ENCODE assay signal across 2 cellular contexts in genomic region chr7:2663960-2664359, GRCh38.
TF ChIP-seq lines count a peak whose summit lies in the region.

No MANE protein-coding gene starts in this region.

TF ChIP-seq in HCT116, 20 proteins besides CTCF, POLR2A, EP300 and RAD21:
- TF ChIP-seq SP1 (IDR thresholded peaks at IDR 0.05; ENCODE audit: low read depth) (no peak), EGR1 (IDR thresholded peaks at IDR 0.05; ENCODE audit: low read depth) (no peak), ELF1 (IDR thresholded peaks at IDR 0.05; ENCODE audit: borderline replicate concordance, low read depth) (no peak), ZNF274 (IDR thresholded peaks at IDR 0.05; ENCODE audit: low read depth, low read length) (no peak), POLR2AphosphoS5 (IDR thresholded peaks at IDR 0.05; ENCODE audit: low read depth, low read length) (peak; percentile 8; the same call in 1 of the 2 replicates), JUND (IDR thresholded peaks at IDR 0.05) (no peak), EZH2 (IDR thresholded peaks at IDR 0.05) (no peak), EZH2phosphoT487 (IDR thresholded peaks at IDR 0.05; ENCODE audit: borderline replicate concordance) (no peak), ZBTB33 (IDR thresholded peaks at IDR 0.05; ENCODE audit: extremely low read depth, insufficient replicate concordance, low read length) (no peak)

TF ChIP-seq in endothelial cell of umbilical vein, 7 proteins besides CTCF, POLR2A, EP300 and RAD21:
- no peak for TF ChIP-seq JUN (IDR thresholded peaks at IDR 0.05; ENCODE audit: borderline replicate concordance, insufficient read depth, insufficient read length, low read depth)
- no peak for TF ChIP-seq POLR2AphosphoS5 (IDR thresholded peaks at IDR 0.05; ENCODE audit: insufficient read depth, low read depth, low read length)
- no peak for TF ChIP-seq MYC (IDR thresholded peaks at IDR 0.05; ENCODE audit: low read depth, low read length)
- no peak for TF ChIP-seq FOS (IDR thresholded peaks at IDR 0.05; ENCODE audit: borderline replicate concordance, insufficient read depth, low read length)
- TF ChIP-seq MAX (IDR thresholded peaks at IDR 0.05; ENCODE audit: insufficient read depth, insufficient read length) = no peak
- no peak for TF ChIP-seq GATA2 (IDR thresholded peaks at IDR 0.05; ENCODE audit: insufficient read depth, insufficient read length, low read depth, low read length)
- TF ChIP-seq EZH2 (IDR thresholded peaks at IDR 0.05; ENCODE audit: borderline replicate concordance, low read depth, low read length, severe bottlenecking) = no peak
